ENCODE assay signal across 11 cellular contexts in genomic region chr12:2893007-2893406, GRCh38. TPM values are rescaled to one million over a fixed set of nuclear protein-coding genes. Genes with fewer than 3 reads are reported as not detected.
DNase-seq lines count a peak whose midpoint lies in the region; TF ChIP-seq lines count a peak whose summit lies in the region.
"Had no signal": no experiment of that assay in that cellular context is flagged by ENCODE, and none has a peak within 500 bp of the region (broad histone marks: within the 10 kb centered on the region; RNA-seq: fewer than 3 reads in every experiment).

No MANE protein-coding gene starts in this region.

- H3K4me3 Mint-ChIP-seq in activated naive CD8-positive, alpha-beta T cell treated with anti-CD3 and anti-CD28 coated beads for 36 hours: peak overlapping the region; percentile 15
- H3K4me3 Mint-ChIP-seq in immature natural killer cell: peak overlapping the region; percentile 22 to 50 (median 29)
- H3K4me3 Mint-ChIP-seq in type B pancreatic cell: peak overlapping the region; percentile 89

- no peaks in the 10 kb centered on the region for H3K36me3 ChIP-seq in left ventricle myocardium inferior
- no peaks in the 10 kb centered on the region for H3K36me3 ChIP-seq in prostate gland

- intact Hi-C loops in left ventricle myocardium inferior (cut with micrococcal nuclease) (no loop called here), cardiac septum (cut with DNase I) (loop anchor here (5.0 kb wide), 1 partner anchor 64 kb away; the partner anchor contains the start of gene TEAD4), prostate gland (cut with DNase I) (no loop called here), head of caudate nucleus (cut with DNase I) (no loop called here)

- peaks cover 44% of the 10 kb centered on the region for H3K4me1 ChIP-seq in left ventricle myocardium inferior
- H3K4me1 ChIP-seq in prostate gland (replicated peaks): no peaks in the 10 kb centered on the region

- H3K36me3 Mint-ChIP-seq in activated naive CD8-positive, alpha-beta T cell treated with anti-CD3 and anti-CD28 coated beads for 36 hours: peaks cover 6% of the 10 kb centered on the region
- H3K36me3 Mint-ChIP-seq in immature natural killer cell: peaks cover 0 to 3% (median 0%) of the 10 kb centered on the region in 3 donors
- peaks cover 34% of the 10 kb centered on the region for H3K36me3 Mint-ChIP-seq in type B pancreatic cell

- H3K27ac Mint-ChIP-seq in activated naive CD8-positive, alpha-beta T cell treated with anti-CD3 and anti-CD28 coated beads for 36 hours: no peak overlapping the region
- H3K27ac Mint-ChIP-seq in immature natural killer cell: peak overlapping the region in 2 of 6 donors; percentile 40 to 62
- peak overlapping the region; percentile 96 for H3K27ac Mint-ChIP-seq in type B pancreatic cell

- WGBS in prostate gland: 63% methylated on average over 8 of the region's 8 CpGs

- H3K9me3 ChIP-seq in left ventricle myocardium inferior (replicated peaks): no peaks in the 10 kb centered on the region
- no peaks in the 10 kb centered on the region for H3K9me3 ChIP-seq in prostate gland

- TF ChIP-seq CTCF in left ventricle myocardium inferior (IDR thresholded peaks at IDR 0.05; ENCODE audit: borderline replicate concordance): no peak
- TF ChIP-seq CTCF in type B pancreatic cell (conservative IDR thresholded peaks at IDR 0.05): no peak
- TF ChIP-seq CTCF in prostate gland (IDR thresholded peaks at IDR 0.05): no peak

- H3K27ac ChIP-seq in left ventricle myocardium inferior (replicated peaks): no peak overlapping the region
- no peak overlapping the region for H3K27ac ChIP-seq in prostate gland
- H3K27ac ChIP-seq: parathyroid adenoma had no signal

- TF ChIP-seq POLR2A in prostate gland (IDR thresholded peaks at IDR 0.05): no peak

- H3K4me3 ChIP-seq in left ventricle myocardium inferior: peak overlapping the region; percentile 89
- H3K4me3 ChIP-seq in prostate gland: no peak overlapping the region

- no peak for DNase-seq in left ventricle myocardium inferior
- DNase-seq in cardiac septum (ENCODE audit: low spot score): no peak
- DNase-seq in activated naive CD8-positive, alpha-beta T cell treated with anti-CD3 and anti-CD28 coated beads for 36 hours: no peak
- no peak for DNase-seq in immature natural killer cell
- no peak for DNase-seq in type B pancreatic cell (ENCODE audit: extremely low spot score, unreplicated experiment)
- DNase-seq in prostate gland (ENCODE audit: low spot score): no peak
- no peak for DNase-seq in NCI-H1105 (lab: John Stamatoyannopoulos, UW)
- DNase-seq in head of caudate nucleus: no peak
- DNase-seq: stimulated activated naive CD8-positive, alpha-beta T cell treated with anti-CD3 and anti-CD28 coated beads, Interleukin-15, amount 100 ng/mL, for 72 hours had no signal

- H3K27me3 Mint-ChIP-seq in activated naive CD8-positive, alpha-beta T cell treated with anti-CD3 and anti-CD28 coated beads for 36 hours: no peaks in the 10 kb centered on the region
- H3K27me3 Mint-ChIP-seq in immature natural killer cell (ENCODE audit: low read depth in 3 of 3) (peaks cover 5 to 9% (median 8%) of the 10 kb centered on the region in 3 donors), type B pancreatic cell (peaks cover 3% of the 10 kb centered on the region)
- H3K27me3 Mint-ChIP-seq: stimulated activated naive CD8-positive, alpha-beta T cell treated with anti-CD3 and anti-CD28 coated beads, Interleukin-15, amount 100 ng/mL, for 72 hours had no signal

- H3K4me1 Mint-ChIP-seq in activated naive CD8-positive, alpha-beta T cell treated with anti-CD3 and anti-CD28 coated beads for 36 hours: peaks cover 32% of the 10 kb centered on the region
- H3K4me1 Mint-ChIP-seq in immature natural killer cell: peaks cover 21 to 28% of the 10 kb centered on the region in 2 donors
- peaks cover 19% of the 10 kb centered on the region for H3K4me1 Mint-ChIP-seq in type B pancreatic cell (ENCODE audit: unreplicated experiment)

- no peaks in the 10 kb centered on the region for H3K9me3 Mint-ChIP-seq in activated naive CD8-positive, alpha-beta T cell treated with anti-CD3 and anti-CD28 coated beads for 36 hours
- H3K9me3 Mint-ChIP-seq in immature natural killer cell: no peaks in the 10 kb centered on the region
- no peaks in the 10 kb centered on the region for H3K9me3 Mint-ChIP-seq in type B pancreatic cell
- H3K9me3 Mint-ChIP-seq: stimulated activated naive CD8-positive, alpha-beta T cell treated with anti-CD3 and anti-CD28 coated beads, Interleukin-15, amount 100 ng/mL, for 72 hours had no signal

- H3K27me3 ChIP-seq in left ventricle myocardium inferior (ENCODE audit: low read depth) (no peaks in the 10 kb centered on the region), prostate gland (replicated peaks; ENCODE audit: insufficient read depth) (no peaks in the 10 kb centered on the region)

RNA-seq across cellular contexts. Expression of gene TULP3, which starts 2.3 kb away (rescaled TPM):
- 4.8 TPM for total RNA-seq in left ventricle myocardium inferior
- total RNA-seq in cardiac septum: 6.2 TPM
- 1 to 10 TPM; 5.6 to 6.2 TPM for total RNA-seq in activated naive CD8-positive, alpha-beta T cell treated with anti-CD3 and anti-CD28 coated beads for 36 hours
- 10 to 100 TPM in 1 of 3 donors, 1 to 10 TPM in 2; 5.5 to 11.1 (median 7.5) TPM for polyA plus RNA-seq in immature natural killer cell
- 26.5 and 58.9 TPM in 2 replicates for total RNA-seq in type B pancreatic cell (ENCODE audit: low replicate concordance)
- 10 to 100 TPM; 15.2 to 22.2 TPM for total RNA-seq in prostate gland

RNA-seq across cellular contexts. Expression of gene RHNO1, which starts 16.0 kb away (rescaled TPM):
- 3.6 TPM for total RNA-seq in left ventricle myocardium inferior
- total RNA-seq in cardiac septum: 8.3 TPM
- 10 to 100 TPM; 51.4 to 65.7 TPM for total RNA-seq in activated naive CD8-positive, alpha-beta T cell treated with anti-CD3 and anti-CD28 coated beads for 36 hours
- 10 to 100 TPM; 27.2 to 49.0 (median 37.6) TPM for polyA plus RNA-seq in immature natural killer cell
- 46.8 and 51.7 TPM in 2 replicates for total RNA-seq in type B pancreatic cell (ENCODE audit: low replicate concordance)
- total RNA-seq in prostate gland: 10 to 100 TPM; 26.5 to 29.1 TPM

RNA-seq across cellular contexts. Expression of gene FOXM1, which starts 16.0 kb away (rescaled TPM):
- total RNA-seq in left ventricle myocardium inferior: 0.71 TPM
- total RNA-seq in cardiac septum: 0.24 TPM
- total RNA-seq in activated naive CD8-positive, alpha-beta T cell treated with anti-CD3 and anti-CD28 coated beads for 36 hours: 10 to 100 TPM; 80.5 to 86.5 TPM
- polyA plus RNA-seq in immature natural killer cell: 1 to 10 TPM in 1 of 3 donors, under 1 TPM in 2; 0.43 to 1.2 (median 0.46) TPM
- total RNA-seq in type B pancreatic cell (ENCODE audit: low replicate concordance): 53.9 and 68.6 TPM in 2 replicates
- total RNA-seq in prostate gland: 10 to 100 TPM in 1 of 2 donors, 1 to 10 TPM in 1; 1.2 to 10.8 TPM

RNA-seq across cellular contexts. Expression of gene TEX52, which starts 36.2 kb away (rescaled TPM):
- total RNA-seq in left ventricle myocardium inferior: not detected
- not detected for total RNA-seq in cardiac septum
- not detected for total RNA-seq in activated naive CD8-positive, alpha-beta T cell treated with anti-CD3 and anti-CD28 coated beads for 36 hours
- not detected for polyA plus RNA-seq in immature natural killer cell
- not detected in 2 replicates for total RNA-seq in type B pancreatic cell (ENCODE audit: low replicate concordance)
- total RNA-seq in prostate gland: under 1 TPM in 1 of 2 donors, not detected in 1; 0.85 TPM
- total RNA-seq: T-helper 1 cell treated with Interleukin-12 subunit alpha and Interleukin-12 subunit beta and Interleukin-4 antibody, amounts not matched to agents 30 ng/mL and 1 ng/mL, for 36 hours had no signal

RNA-seq across cellular contexts. Expression of gene NRIP2, which starts 58.2 kb away (rescaled TPM):
- total RNA-seq in left ventricle myocardium inferior (1.2 TPM), cardiac septum (2.9 TPM), type B pancreatic cell (ENCODE audit: low replicate concordance) (1.2 TPM in 1 of 2 replicates, not detected in the other), prostate gland (1 to 10 TPM in 1 of 2 donors, under 1 TPM in 1; 0.18 to 8.7 TPM)
- not detected for total RNA-seq in activated naive CD8-positive, alpha-beta T cell treated with anti-CD3 and anti-CD28 coated beads for 36 hours
- polyA plus RNA-seq in immature natural killer cell: 1 to 10 TPM in 1 of 3 donors, under 1 TPM in 2; 0.31 to 1.4 (median 0.71) TPM
- total RNA-seq: T-helper 1 cell treated with Interleukin-12 subunit alpha and Interleukin-12 subunit beta and Interleukin-4 antibody, amounts not matched to agents 30 ng/mL and 1 ng/mL, for 36 hours had no signal

Comparison
In these comparisons a context has a peak if more than half of its experiments do, and no peak if none do; other contexts are left out.
1. H3K4me3 Mint-ChIP-seq: peak in every context shown above with its lines; median percentile 89 in type B pancreatic cell; 29 in immature natural killer cell; 15 in activated naive CD8-positive, alpha-beta T cell treated with anti-CD3 and anti-CD28 coated beads for 36 hours.